In genomic region chr20:49916146-49917002, GRCh38 we compare ENCODE assay signal across 1 cellular context.
TF ChIP-seq lines count a peak whose summit lies in the region.

No MANE protein-coding gene starts in this region.

TF ChIP-seq in HepG2, 621 proteins besides CTCF, POLR2A, EP300 and RAD21 (continued from another document and continues in another):
- TF ChIP-seq ZNF138 (CRISPR knock-in tag; IDR thresholded peaks at IDR 0.05; ENCODE audit: low read depth): no peak
- TF ChIP-seq NR0B2 (CRISPR knock-in tag; IDR thresholded peaks at IDR 0.05): no peak
- TF ChIP-seq JUN (CRISPR knock-in tag; IDR thresholded peaks at IDR 0.05): peak; percentile 86
- no peak for TF ChIP-seq SUZ12 (IDR thresholded peaks at IDR 0.05; ENCODE audit: low read depth, low read length)
- TF ChIP-seq NFE2L2 (IDR thresholded peaks at IDR 0.05; ENCODE audit: low read length): no peak
- TF ChIP-seq ZNF343 (CRISPR knock-in tag; IDR thresholded peaks at IDR 0.05): no peak
- TF ChIP-seq SNRNP70 (IDR thresholded peaks at IDR 0.05; ENCODE audit: low read depth, low read length): no peak
- peak; percentile 99 for TF ChIP-seq PAXIP1 (CRISPR knock-in tag; conservative IDR thresholded peaks at IDR 0.05)
- peak; percentile 30; the same call in 1 of the 2 replicates for TF ChIP-seq RCOR2 (CRISPR knock-in tag; IDR thresholded peaks at IDR 0.05)
- TF ChIP-seq MTF1 (CRISPR knock-in tag; IDR thresholded peaks at IDR 0.05): no peak
- no peak for TF ChIP-seq EED (CRISPR knock-in tag; IDR thresholded peaks at IDR 0.05)
- peak; percentile 43; the same call in 1 of the 2 replicates for TF ChIP-seq TAF1 (CRISPR knock-in tag; IDR thresholded peaks at IDR 0.05)
- peak; percentile 88 for TF ChIP-seq PATZ1 (CRISPR knock-in tag; IDR thresholded peaks at IDR 0.05)
- peak; percentile 47; the same call in 1 of the 2 replicates for TF ChIP-seq PBX2 (CRISPR knock-in tag; IDR thresholded peaks at IDR 0.05)
- peak; percentile 89 for TF ChIP-seq ERF (CRISPR knock-in tag; IDR thresholded peaks at IDR 0.05)
- TF ChIP-seq ZFP90 (CRISPR knock-in tag; IDR thresholded peaks at IDR 0.05; ENCODE audit: borderline replicate concordance): peak; percentile 51; the same call in 1 of the 2 replicates
- peak; percentile 90 for TF ChIP-seq RERE (CRISPR knock-in tag; IDR thresholded peaks at IDR 0.05; ENCODE audit: low read depth)
- peak; percentile 70; the same call in 1 of the 2 replicates for TF ChIP-seq ZNF205 (CRISPR knock-in tag; IDR thresholded peaks at IDR 0.05)
- TF ChIP-seq THAP9 (CRISPR knock-in tag; IDR thresholded peaks at IDR 0.05; ENCODE audit: borderline replicate concordance): 0 out of 2 replicates have a peak, but pooled peaks have one; percentile 9
- peak; percentile 40; the same call in 1 of the 2 replicates for TF ChIP-seq ZBTB21 (CRISPR knock-in tag; IDR thresholded peaks at IDR 0.05)
- no peak for TF ChIP-seq ZNF841 (CRISPR knock-in tag; IDR thresholded peaks at IDR 0.05; ENCODE audit: borderline replicate concordance)
- no peak for TF ChIP-seq ZNF772 (CRISPR knock-in tag; IDR thresholded peaks at IDR 0.05)
- TF ChIP-seq NCOA2 (CRISPR knock-in tag; IDR thresholded peaks at IDR 0.05): peak; percentile 94
- TF ChIP-seq PAX8 (CRISPR knock-in tag; IDR thresholded peaks at IDR 0.05; ENCODE audit: borderline replicate concordance): 0 out of 2 replicates have a peak, but pooled peaks have one; percentile 57
- no peak for TF ChIP-seq ZNF382 (CRISPR knock-in tag; IDR thresholded peaks at IDR 0.05; ENCODE audit: borderline replicate concordance)
- TF ChIP-seq FOSL2 (CRISPR knock-in tag; IDR thresholded peaks at IDR 0.05): peak; percentile 99
- TF ChIP-seq ZBTB2 (CRISPR knock-in tag; IDR thresholded peaks at IDR 0.05; ENCODE audit: low read depth): no peak; the same call in 1 of the 2 replicates
- TF ChIP-seq TBP (CRISPR knock-in tag; IDR thresholded peaks at IDR 0.05): no peak
- no peak for TF ChIP-seq THYN1 (CRISPR knock-in tag; IDR thresholded peaks at IDR 0.05; ENCODE audit: borderline replicate concordance, low read depth)
- peak; percentile 80; the same call in 1 of the 2 replicates for TF ChIP-seq MIER2 (CRISPR knock-in tag; IDR thresholded peaks at IDR 0.05)
- no peak for TF ChIP-seq RARG (CRISPR knock-in tag; IDR thresholded peaks at IDR 0.05; ENCODE audit: low read depth)
- TF ChIP-seq STAT5B (CRISPR knock-in tag; IDR thresholded peaks at IDR 0.05): 0 out of 2 replicates have a peak, but pooled peaks have one; percentile 68
- TF ChIP-seq ZNF879 (CRISPR knock-in tag; IDR thresholded peaks at IDR 0.05): no peak; the same call in 1 of the 2 replicates
- TF ChIP-seq DZIP1 (CRISPR knock-in tag; IDR thresholded peaks at IDR 0.05): no peak
- no peak; the same call in 1 of the 2 replicates for TF ChIP-seq KAT7 (CRISPR knock-in tag; IDR thresholded peaks at IDR 0.05; ENCODE audit: borderline replicate concordance)
- TF ChIP-seq KMT2A (CRISPR knock-in tag; IDR thresholded peaks at IDR 0.05): peak; percentile 68; the same call in 1 of the 2 replicates
